Comparison of ENCODE assay signal across 8 cellular contexts in the genomic region with DNA sequence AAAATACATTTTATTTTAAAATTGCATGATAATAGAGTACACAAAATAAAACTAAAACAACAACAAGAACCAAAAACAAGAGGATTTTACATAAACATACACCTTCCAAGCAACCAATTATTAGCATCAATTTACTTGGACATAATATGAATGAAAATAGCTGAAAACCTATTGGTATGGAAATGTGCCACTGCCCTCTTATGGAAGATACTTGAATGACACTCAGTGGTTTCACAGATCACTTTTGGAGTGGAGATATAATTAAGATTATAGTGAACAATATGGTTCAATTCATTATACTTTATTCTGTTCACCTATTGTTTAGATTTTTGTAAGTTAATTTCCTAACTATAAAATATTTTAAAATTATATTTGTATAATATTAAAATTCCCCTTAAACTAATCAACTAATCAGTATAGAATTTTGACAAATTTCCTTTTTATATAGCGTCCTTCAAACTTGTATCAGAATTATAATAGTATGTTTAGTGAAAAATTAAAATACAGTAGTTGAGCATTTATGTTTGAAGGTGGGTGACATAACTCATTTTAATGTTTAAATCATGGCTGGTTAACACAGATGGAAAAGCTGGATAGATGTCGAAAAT.
DNase-seq lines count a peak whose midpoint lies in the region; ATAC-seq and TF ChIP-seq lines count a peak whose summit lies in the region.

No MANE protein-coding gene starts in this region.

- CTCF ChIA-PET in Calu3 (lab: Charles Lee), result interaction anchor here (0.6 to 1.5 kb wide), 3 partner anchors 52 to 221 kb away, joined by 3 read pairs; no protein-coding TSS in a partner anchor

- intact Hi-C loops in Calu3 (cut with micrococcal nuclease; ENCODE audit: unreplicated experiment), result loop anchor here (1.0 to 5.0 kb wide), 3 partner anchors 205 to 335 kb away; no protein-coding TSS in a partner anchor

- no TSS peak for BruUV-seq in Calu3 (replicated peaks; lab: Mats Ljungman, UMichigan)

- H3K4me1 Mint-ChIP-seq in Calu3 (ENCODE audit: low read depth, unreplicated experiment), result no peaks in the 10 kb centered on the region

- H3K36me3 Mint-ChIP-seq in Calu3 (ENCODE audit: insufficient read depth, unreplicated experiment), result no peaks in the 10 kb centered on the region

- no peaks in the 10 kb centered on the region for H3K27me3 Mint-ChIP-seq in Calu3 (ENCODE audit: unreplicated experiment)

- TF ChIP-seq CTCF in Calu3 (IDR thresholded peaks at IDR 0.05; ENCODE audit: unreplicated experiment) (peak; percentile 81), choroid plexus epithelial cell (conservative IDR thresholded peaks at IDR 0.05; ENCODE audit: low read depth, low read length) (peak; percentile 69)

- peak; percentile 72 for ATAC-seq in GM19452 (IDR thresholded peaks at IDR 0.05; ENCODE audit: unreplicated experiment)
- ATAC-seq in HG03442 (IDR thresholded peaks at IDR 0.05; ENCODE audit: unreplicated experiment), result peak; percentile 82
- no peak for ATAC-seq in HG03460 (IDR thresholded peaks at IDR 0.05; ENCODE audit: unreplicated experiment)
- ATAC-seq in HG03571 (IDR thresholded peaks at IDR 0.05; ENCODE audit: unreplicated experiment), result no peak

- no peaks in the 10 kb centered on the region for H3K9me3 Mint-ChIP-seq in Calu3 (ENCODE audit: low read depth, unreplicated experiment)

- DNase-seq in Calu3 (peak; percentile 37), NCI-H774 (lab: John Stamatoyannopoulos, UW) (peak; percentile 48), choroid plexus epithelial cell (ENCODE audit: low read depth) (peak; percentile 75), myocyte (ENCODE audit: low read depth) (peak; percentile 61)

- no peak overlapping the region for H3K27ac Mint-ChIP-seq in Calu3 (ENCODE audit: unreplicated experiment)

- H3K4me3 Mint-ChIP-seq in Calu3 (ENCODE audit: low read depth, unreplicated experiment), result no peak overlapping the region

- no peak overlapping the region for H3K4me3 ChIP-seq in choroid plexus epithelial cell (ENCODE audit: low read depth, low read length)

Comparison
In these comparisons a context has a peak if more than half of its experiments do, and no peak if none do; other contexts are left out.
1. ATAC-seq: peak in GM19452 (single experiment) and HG03442 (single experiment); none in HG03460 (single experiment) and HG03571 (single experiment).
2. Peak in every context shown above with its lines, with median percentiles within 50 percentile points of each other: DNase-seq.